In the genomic region with DNA sequence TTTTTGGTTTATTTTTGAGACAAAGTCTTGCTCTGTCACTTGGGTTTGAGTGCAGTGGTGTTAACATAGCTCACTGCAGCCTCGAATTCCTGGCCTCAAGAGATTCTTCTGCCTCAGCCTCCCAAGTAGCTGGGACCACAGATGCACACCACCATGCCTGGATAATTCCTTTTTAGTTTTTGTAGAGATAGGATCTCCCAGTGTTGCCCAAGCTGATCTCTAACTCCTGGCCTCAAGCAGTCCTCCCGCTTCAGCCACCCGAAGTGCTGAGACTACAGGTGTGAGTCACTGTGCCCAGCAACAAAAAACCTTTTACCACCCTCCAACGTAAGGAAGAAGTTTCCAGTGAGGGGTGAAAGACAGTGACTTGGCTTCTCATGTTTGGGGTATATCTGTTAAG, we compare ENCODE assay signal across 40 cellular contexts.
"Had no signal": no experiment of that assay in that cellular context is flagged by ENCODE, and none has a peak within 500 bp of the region (broad histone marks: within the 10 kb centered on the region; RNA-seq: fewer than 3 reads in every experiment).

No MANE protein-coding gene starts in this region.

- H3K27ac ChIP-seq: adrenal gland, ascending aorta, body of pancreas, brain microvascular endothelial cell, breast epithelium, cardiac muscle cell had no signal

- H3K4me1 Mint-ChIP-seq: activated naive CD4-positive, alpha-beta T cell treated with anti-CD3 and anti-CD28 coated beads, Interleukin-2, amount 10 ng/mL, durations not matched to agents 7 days and 5 days; activated naive CD4-positive, alpha-beta T cell treated with anti-CD3 and anti-CD28 coated beads, Interleukin-2, amount 50 U/mL, for 24 hours; activated naive CD8-positive, alpha-beta T cell treated with anti-CD3 and anti-CD28 coated beads for 36 hours; activated naive CD8-positive, alpha-beta T cell treated with anti-CD3 and anti-CD28 coated beads, Interleukin-2, amount 10 ng/mL, durations not matched to agents 7 days and 5 days; activated naive CD8-positive, alpha-beta T cell treated with anti-CD3 and anti-CD28 coated beads, Interleukin-2, amount 50 U/mL, for 24 hours; activated T-helper 17 cell treated with anti-CD3 and anti-CD28 coated beads, Interleukin-2, amount 50 U/mL, for 72 hours; central memory CD8-positive, alpha-beta T cell had no signal

- H3K27ac Mint-ChIP-seq: activated naive CD4-positive, alpha-beta T cell treated with anti-CD3 and anti-CD28 coated beads for 36 hours; activated naive CD4-positive, alpha-beta T cell treated with anti-CD3 and anti-CD28 coated beads, Interleukin-2, amount 10 ng/mL, durations not matched to agents 7 days and 5 days; activated naive CD4-positive, alpha-beta T cell treated with anti-CD3 and anti-CD28 coated beads, Interleukin-2, amount 50 U/mL, for 24 hours; activated naive CD4-positive, alpha-beta T cell treated with anti-CD3 and anti-CD28 coated beads, Interleukin-2, amount 50 U/mL, for 72 hours; activated naive CD8-positive, alpha-beta T cell; activated naive CD8-positive, alpha-beta T cell treated with anti-CD3 and anti-CD28 coated beads for 36 hours; activated naive CD8-positive, alpha-beta T cell treated with anti-CD3 and anti-CD28 coated beads, Interleukin-2, amount 10 ng/mL, durations not matched to agents 7 days and 5 days; activated naive CD8-positive, alpha-beta T cell treated with anti-CD3 and anti-CD28 coated beads, Interleukin-2, amount 50 U/mL, for 24 hours; activated T-cell treated with anti-CD3 and anti-CD28 coated beads, Interleukin-2, amount 50 U/mL, for 24 hours; activated T-cell treated with anti-CD3 and anti-CD28 coated beads, Interleukin-2, amount 50 U/mL, for 72 hours; activated T-helper 1 cell treated with anti-CD3 and anti-CD28 coated beads, Interleukin-12 subunit alpha, Interleukin-12 subunit beta, Interleukin-2, Interleukin-4 antibody, amounts not matched to agents 30 ng/mL and 10 ng/mL and 1 ng/mL, durations not matched to agents 14 hours and 24 hours and 36 hours; activated T-helper 17 cell treated with anti-CD3 and anti-CD28 coated beads, Interleukin-2, amount 50 U/mL, for 72 hours; activated T-helper 2 cell treated with anti-CD3 and anti-CD28 coated beads, Interferon-gamma antibody, Interleukin-2, Interleukin-4, amounts not matched to agents 10 μg/mL and 5 μg/mL and 100 μg/mL, durations not matched to agents 14 hours and 24 hours and 36 hours; brain had no signal

- ATAC-seq: activated naive CD4-positive, alpha-beta T cell treated with anti-CD3 and anti-CD28 coated beads, Interleukin-2, amount 50 U/mL, for 72 hours; activated naive CD8-positive, alpha-beta T cell treated with anti-CD3 and anti-CD28 coated beads, Interleukin-2, amount 50 U/mL, for 24 hours; activated T-cell treated with anti-CD3 and anti-CD28 coated beads, Interleukin-2, amount 50 U/mL, for 4 hours; activated T-cell treated with anti-CD3 and anti-CD28 coated beads, Interleukin-2, amount 50 U/mL, for 72 hours; activated T-helper 17 cell treated with anti-CD3 and anti-CD28 coated beads, Interleukin-2, amount 50 U/mL, for 72 hours; body of pancreas had no signal

- H3K4me3 ChIP-seq: adrenal gland, ascending aorta, body of pancreas, breast epithelium, cardiac muscle cell had no signal

- DNase-seq: activated effector memory CD4-positive, alpha-beta T cell treated with anti-CD3 and anti-CD28 coated beads, Interleukin-2, amount 50 U/mL, for 16 hours; activated effector memory CD4-positive, alpha-beta T cell treated with Interleukin-2 at 50 U/mL for 16 hours; activated gamma-delta T cell; activated gamma-delta T cell treated with Interleukin-2 at 50 U/mL for 16 hours; activated naive CD4-positive, alpha-beta T cell; activated naive CD4-positive, alpha-beta T cell treated with anti-CD3 and anti-CD28 coated beads for 36 hours; activated naive CD4-positive, alpha-beta T cell treated with anti-CD3 and anti-CD28 coated beads, Interleukin-2, amount 10 ng/mL, durations not matched to agents 7 days and 5 days; activated naive CD4-positive, alpha-beta T cell treated with anti-CD3 and anti-CD28 coated beads, Interleukin-2, amount 50 U/mL, for 16 hours; activated naive CD4-positive, alpha-beta T cell treated with Interleukin-2 at 50 U/mL for 16 hours; activated naive CD8-positive, alpha-beta T cell treated with anti-CD3 and anti-CD28 coated beads for 36 hours; activated naive CD8-positive, alpha-beta T cell treated with anti-CD3 and anti-CD28 coated beads, Interleukin-2, amount 10 ng/mL, durations not matched to agents 7 days and 5 days; activated naive CD8-positive, alpha-beta T cell treated with anti-CD3 and anti-CD28 coated beads, Interleukin-2, amount 50 U/mL, for 24 hours; activated T-cell treated with anti-CD3 and anti-CD28 coated beads, Interleukin-2, amount 50 U/mL, for 1 hour; activated T-cell treated with anti-CD3 and anti-CD28 coated beads, Interleukin-2, amount 50 U/mL, for 24 hours; activated T-cell treated with anti-CD3 and anti-CD28 coated beads, Interleukin-2, amount 50 U/mL, for 4 hours; activated T-cell treated with anti-CD3 and anti-CD28 coated beads, Interleukin-2, amount 50 U/mL, for 48 hours; activated T-cell treated with anti-CD3 and anti-CD28 coated beads, Interleukin-2, amount 50 U/mL, for 72 hours; adrenal gland; amniotic stem cell; amygdala; anterior cingulate cortex; aorta; body of pancreas; brain microvascular endothelial cell; caudate nucleus; central memory CD4-positive, alpha-beta T cell; cerebellar nuclear complex had no signal

- FAIRE-seq: astrocyte, bronchial epithelial cell had no signal

- H3K9me3 Mint-ChIP-seq: activated naive CD4-positive, alpha-beta T cell treated with anti-CD3 and anti-CD28 coated beads, Interleukin-2, amount 50 U/mL, for 24 hours; activated naive CD8-positive, alpha-beta T cell treated with anti-CD3 and anti-CD28 coated beads, Interleukin-2, amount 10 ng/mL, durations not matched to agents 7 days and 5 days; activated T-helper 1 cell treated with anti-CD3 and anti-CD28 coated beads, Interleukin-12 subunit alpha, Interleukin-12 subunit beta, Interleukin-2, Interleukin-4 antibody, amounts not matched to agents 30 ng/mL and 10 ng/mL and 1 ng/mL, durations not matched to agents 14 hours and 24 hours and 36 hours; activated T-helper 17 cell treated with anti-CD3 and anti-CD28 coated beads, Interleukin-2, amount 50 U/mL, for 72 hours; activated T-helper 2 cell treated with anti-CD3 and anti-CD28 coated beads, Interferon-gamma antibody, Interleukin-2, Interleukin-4, amounts not matched to agents 10 μg/mL and 5 μg/mL and 100 μg/mL, durations not matched to agents 14 hours and 24 hours and 36 hours had no signal

- H3K27me3 Mint-ChIP-seq: activated naive CD4-positive, alpha-beta T cell treated with anti-CD3 and anti-CD28 coated beads, Interleukin-2, amount 10 ng/mL, durations not matched to agents 7 days and 5 days; activated naive CD8-positive, alpha-beta T cell treated with anti-CD3 and anti-CD28 coated beads for 36 hours had no signal

- H3K27me3 ChIP-seq: adrenal gland, ascending aorta, body of pancreas, brain microvascular endothelial cell, cardiac muscle cell had no signal

- H3K4me1 ChIP-seq: adrenal gland, ascending aorta, body of pancreas, breast epithelium had no signal

- H3K36me3 ChIP-seq: adrenal gland, ascending aorta, brain microvascular endothelial cell, breast epithelium, cardiac muscle cell had no signal

- H3K9me3 ChIP-seq: adrenal gland, ascending aorta, body of pancreas had no signal

- H3K36me3 Mint-ChIP-seq: activated naive CD4-positive, alpha-beta T cell treated with anti-CD3 and anti-CD28 coated beads, Interleukin-2, amount 10 ng/mL, durations not matched to agents 7 days and 5 days; activated naive CD4-positive, alpha-beta T cell treated with anti-CD3 and anti-CD28 coated beads, Interleukin-2, amount 50 U/mL, for 24 hours; activated naive CD8-positive, alpha-beta T cell; activated naive CD8-positive, alpha-beta T cell treated with anti-CD3 and anti-CD28 coated beads for 36 hours; activated naive CD8-positive, alpha-beta T cell treated with anti-CD3 and anti-CD28 coated beads, Interleukin-2, amount 10 ng/mL, durations not matched to agents 7 days and 5 days; brain had no signal

- H3K4me3 Mint-ChIP-seq: activated naive CD4-positive, alpha-beta T cell treated with anti-CD3 and anti-CD28 coated beads for 36 hours; activated naive CD4-positive, alpha-beta T cell treated with anti-CD3 and anti-CD28 coated beads, Interleukin-2, amount 10 ng/mL, durations not matched to agents 7 days and 5 days; activated naive CD4-positive, alpha-beta T cell treated with anti-CD3 and anti-CD28 coated beads, Interleukin-2, amount 50 U/mL, for 24 hours; activated naive CD8-positive, alpha-beta T cell; activated naive CD8-positive, alpha-beta T cell treated with anti-CD3 and anti-CD28 coated beads for 36 hours; activated naive CD8-positive, alpha-beta T cell treated with anti-CD3 and anti-CD28 coated beads, Interleukin-2, amount 10 ng/mL, durations not matched to agents 7 days and 5 days; activated naive CD8-positive, alpha-beta T cell treated with anti-CD3 and anti-CD28 coated beads, Interleukin-2, amount 50 U/mL, for 24 hours; activated T-cell treated with anti-CD3 and anti-CD28 coated beads, Interleukin-2, amount 50 U/mL, for 24 hours; activated T-cell treated with anti-CD3 and anti-CD28 coated beads, Interleukin-2, amount 50 U/mL, for 4 hours; activated T-cell treated with anti-CD3 and anti-CD28 coated beads, Interleukin-2, amount 50 U/mL, for 72 hours; activated T-helper 1 cell treated with anti-CD3 and anti-CD28 coated beads, Interleukin-12 subunit alpha, Interleukin-12 subunit beta, Interleukin-2, Interleukin-4 antibody, amounts not matched to agents 30 ng/mL and 10 ng/mL and 1 ng/mL, durations not matched to agents 14 hours and 24 hours and 36 hours; activated T-helper 17 cell treated with anti-CD3 and anti-CD28 coated beads, Interleukin-2, amount 50 U/mL, for 72 hours; brain; central memory CD8-positive, alpha-beta T cell had no signal
